In genomic region chr9:126225611-126226609, GRCh38 we compare ENCODE assay signal across 19 cellular contexts.
DNase-seq lines count a peak whose midpoint lies in the region; ATAC-seq, FAIRE-seq and TF ChIP-seq lines count a peak whose summit lies in the region.
"Had no signal": no experiment of that assay in that cellular context is flagged by ENCODE, and none has a peak within 500 bp of the region (broad histone marks: within the 10 kb centered on the region; RNA-seq: fewer than 3 reads in every experiment).

No MANE protein-coding gene starts in this region.

- H3K36me3 ChIP-seq in CD8-positive, alpha-beta T cell (ENCODE audit: insufficient read depth, low read length), result no peaks in the 10 kb centered on the region

- peaks cover 37% of the 10 kb centered on the region for H3K27me3 Mint-ChIP-seq in chondrocyte (ENCODE audit: low read depth)
- peaks cover 57% of the 10 kb centered on the region for H3K27me3 Mint-ChIP-seq in CD8-positive, alpha-beta T cell (ENCODE audit: low read depth)

- TF ChIP-seq POLR2A in H54 (IDR thresholded peaks at IDR 0.05; ENCODE audit: low read depth, low read length), result no peak

- H3K36me3 Mint-ChIP-seq in chondrocyte (ENCODE audit: low read depth), result no peaks in the 10 kb centered on the region
- no peaks in the 10 kb centered on the region for H3K36me3 Mint-ChIP-seq in CD8-positive, alpha-beta T cell
- H3K36me3 Mint-ChIP-seq: CD8-positive, alpha-beta memory T cell; IgD-negative memory B cell had no signal

- CTCF ChIA-PET in CD8-positive, alpha-beta T cell (lab: Charles Lee), result interaction anchor here (1.6 kb wide), 2 partner anchors 265 to 818 kb away, joined by 5 to 8 read pairs; no protein-coding TSS in a partner anchor

- H3K4me3 ChIP-seq in CD8-positive, alpha-beta T cell (ENCODE audit: low read depth, low read length), result no peak overlapping the region
- H3K4me3 ChIP-seq: A549, GM23338 had no signal

- no peak for ATAC-seq in CD8-positive, alpha-beta T cell
- ATAC-seq: A549, GM23338, HepG2 had no signal

- TF ChIP-seq CTCF in chondrocyte (IDR thresholded peaks at IDR 0.05), result no peak
- TF ChIP-seq CTCF in CD8-positive, alpha-beta T cell (IDR thresholded peaks at IDR 0.05), result no peak

- no peak overlapping the region for H3K27ac ChIP-seq in CD8-positive, alpha-beta T cell (ENCODE audit: low read depth, low read length)
- H3K27ac ChIP-seq: 22Rv1, A549 had no signal

- no peak overlapping the region for H3K4me3 Mint-ChIP-seq in chondrocyte (ENCODE audit: unreplicated experiment)
- H3K4me3 Mint-ChIP-seq in CD8-positive, alpha-beta T cell, result no peak overlapping the region
- H3K4me3 Mint-ChIP-seq: CD8-positive, alpha-beta memory T cell; GM23338; IgD-negative memory B cell had no signal

- H3K9me3 Mint-ChIP-seq in chondrocyte (ENCODE audit: low read depth), result peaks cover 8% of the 10 kb centered on the region
- no peaks in the 10 kb centered on the region for H3K9me3 Mint-ChIP-seq in CD8-positive, alpha-beta T cell

- intact Hi-C loops in posterior vena cava (cut with DNase I), result loop anchor here (2.0 to 5.0 kb wide), 2 partner anchors 165 to 819 kb away; no protein-coding TSS in a partner anchor
- intact Hi-C loops in CD8-positive, alpha-beta T cell (cut with DNase I, micrococcal nuclease), result no loop called here

- no peaks in the 10 kb centered on the region for H3K27me3 ChIP-seq in CD8-positive, alpha-beta T cell (ENCODE audit: insufficient read depth, low read length)

- no peaks in the 10 kb centered on the region for H3K9me3 ChIP-seq in CD8-positive, alpha-beta T cell (ENCODE audit: low read length)

- no peak overlapping the region for H3K27ac Mint-ChIP-seq in chondrocyte (ENCODE audit: unreplicated experiment)
- no peak overlapping the region for H3K27ac Mint-ChIP-seq in CD8-positive, alpha-beta T cell
- H3K27ac Mint-ChIP-seq: CD8-positive, alpha-beta memory T cell; GM23338; IgD-negative memory B cell had no signal

- DNase-seq in activated CD8-positive, alpha-beta memory T cell treated with anti-CD3 and anti-CD28 coated beads for 24 hours, result peak; percentile 44
- DNase-seq in activated CD8-positive, alpha-beta memory T cell treated with anti-CD3 and anti-CD28 coated beads, Interleukin-2, amount 50 U/mL, for 4 hours, result no peak
- DNase-seq in islet precursor cell (peak; percentile 35), posterior vena cava (ENCODE audit: low spot score) (peak; percentile 60), H54 (ENCODE audit: insufficient read length, low spot score) (no peak), chondrocyte (ENCODE audit: low spot score) (no peak)
- DNase-seq in CD8-positive, alpha-beta T cell, result no peak
- DNase-seq: AML-193; CD8-positive, alpha-beta memory T cell; COR-L47; H7 had no signal

- POLR2A ChIA-PET in CD8-positive, alpha-beta T cell (lab: Charles Lee), result no interaction called here

- FAIRE-seq in H54 (lab: Jason Lieb, UNC), result no peak
- FAIRE-seq: A549, G401.6, GM12891, GM18507, HepG2 had no signal

- no peaks in the 10 kb centered on the region for H3K4me1 ChIP-seq in CD8-positive, alpha-beta T cell (ENCODE audit: insufficient read depth, low read length)
- H3K4me1 ChIP-seq: A549 had no signal

- no peaks in the 10 kb centered on the region for H3K4me1 Mint-ChIP-seq in chondrocyte (ENCODE audit: low read depth)
- H3K4me1 Mint-ChIP-seq in CD8-positive, alpha-beta T cell (ENCODE audit: low read depth), result peaks cover 5% of the 10 kb centered on the region
- H3K4me1 Mint-ChIP-seq: GM23338 had no signal

Comparison
In these comparisons a context has a peak if more than half of its experiments do, and no peak if none do; other contexts are left out.
1. DNase-seq: peak in activated CD8-positive, alpha-beta memory T cell treated with anti-CD3 and anti-CD28 coated beads for 24 hours (single experiment), islet precursor cell (single experiment) and posterior vena cava (single experiment); none in activated CD8-positive, alpha-beta memory T cell treated with anti-CD3 and anti-CD28 coated beads, Interleukin-2, amount 50 U/mL, for 4 hours (single experiment), H54 (single experiment), chondrocyte (single experiment) and CD8-positive, alpha-beta T cell (0 of 7).
2. intact Hi-C loops: an anchor here in posterior vena cava (2.0 to 5.0 kb wide); none called in CD8-positive, alpha-beta T cell.